Comparison of ENCODE assay signal across 13 cellular contexts in the genomic region with DNA sequence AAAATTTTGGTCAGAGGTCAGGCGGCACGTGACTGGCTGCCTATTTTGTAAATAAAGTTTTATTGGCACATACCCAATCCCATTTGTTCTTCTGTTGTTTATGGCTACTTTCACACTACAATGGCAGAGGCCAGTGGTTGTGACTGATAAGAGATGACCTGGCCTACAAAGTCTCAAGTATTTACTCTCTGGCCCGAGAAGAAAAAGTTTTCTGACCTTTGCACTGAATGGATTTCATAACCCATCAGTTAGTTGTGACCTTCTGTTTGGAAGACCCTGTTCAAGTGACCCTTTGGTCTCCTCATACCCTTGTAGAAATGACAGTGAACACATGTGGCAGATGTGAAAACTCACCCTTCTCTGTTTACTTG.
"Had no signal": no experiment of that assay in that cellular context is flagged by ENCODE, and none has a peak within 500 bp of the region (broad histone marks: within the 10 kb centered on the region; RNA-seq: fewer than 3 reads in every experiment).

No MANE protein-coding gene starts in this region.

- H3K9me3 ChIP-seq: colonic mucosa, gastrocnemius medialis, heart right ventricle, ovary, tibial artery, vagina had no signal

- H3K9me3 Mint-ChIP-seq: activated naive CD4-positive, alpha-beta T cell treated with anti-CD3 and anti-CD28 coated beads, Interleukin-2, amount 50 U/mL, for 24 hours; neural crest cell had no signal

- H3K27ac ChIP-seq: colonic mucosa, gastrocnemius medialis, ovary, skin epidermis, tibial artery, vagina, VCaP had no signal

- H3K4me3 Mint-ChIP-seq: activated naive CD4-positive, alpha-beta T cell treated with anti-CD3 and anti-CD28 coated beads, Interleukin-2, amount 50 U/mL, for 24 hours; neural crest cell had no signal

- ATAC-seq: gastrocnemius medialis, heart right ventricle had no signal

- H3K27me3 Mint-ChIP-seq: activated naive CD4-positive, alpha-beta T cell treated with anti-CD3 and anti-CD28 coated beads, Interleukin-2, amount 50 U/mL, for 24 hours had no signal

- H3K4me3 ChIP-seq: colonic mucosa, gastrocnemius medialis, heart right ventricle, ovary, skin epidermis, tibial artery, vagina had no signal

- H3K27me3 ChIP-seq: colonic mucosa, heart right ventricle, ovary, tibial artery, vagina had no signal

- H3K36me3 ChIP-seq: colonic mucosa, gastrocnemius medialis, ovary, tibial artery, vagina had no signal

- DNase-seq: activated CD4-positive, alpha-beta T cell treated with anti-CD3 and anti-CD28 coated beads for 4 hours; activated T-cell treated with anti-CD3 and anti-CD28 coated beads for 4 hours; caudate nucleus; colonic mucosa; gastrocnemius medialis; heart right ventricle; ovary; tibial artery had no signal

- H3K27ac Mint-ChIP-seq: activated naive CD4-positive, alpha-beta T cell treated with anti-CD3 and anti-CD28 coated beads, Interleukin-2, amount 50 U/mL, for 24 hours had no signal
